Comparison of ENCODE assay signal across 25 cellular contexts in genomic region chr1:40772146-40772770, GRCh38. TPM values are rescaled to one million over a fixed set of nuclear protein-coding genes. Genes with fewer than 3 reads are reported as not detected.
DNase-seq lines count a peak whose midpoint lies in the region; ATAC-seq and TF ChIP-seq lines count a peak whose summit lies in the region.
"Had no signal": no experiment of that assay in that cellular context is flagged by ENCODE, and none has a peak within 500 bp of the region (broad histone marks: within the 10 kb centered on the region; RNA-seq: fewer than 3 reads in every experiment).

No MANE protein-coding gene starts in this region.

- dilution Hi-C loops in IMR-90 (cut with HindIII; ENCODE audit: low sequenced_read_pairs, unreplicated experiment), result no loop called here

- no peaks in the 10 kb centered on the region for H4K20me1 ChIP-seq in IMR-90 (ENCODE audit: insufficient read depth, low read length)

- peaks cover 0 to 8% of the 10 kb centered on the region in 2 donors for H3K9me3 Mint-ChIP-seq in activated naive CD4-positive, alpha-beta T cell treated with anti-CD3 and anti-CD28 coated beads, Interleukin-2, amount 50 U/mL, for 72 hours
- no peaks in the 10 kb centered on the region for H3K9me3 Mint-ChIP-seq in activated T-helper 17 cell treated with anti-CD3 and anti-CD28 coated beads, Interleukin-2, amount 50 U/mL, for 72 hours

- no peak overlapping the region for H2BK20ac ChIP-seq in IMR-90 (ENCODE audit: low read depth, low read length)

- TF ChIP-seq POLR2A in IMR-90 (IDR thresholded peaks at IDR 0.05; ENCODE audit: low read depth, low read length), result no peak

- H3K4me3 ChIP-seq in IMR-90 (ENCODE audit: insufficient read depth, low read depth, low read length), result no peak overlapping the region
- H3K4me3 ChIP-seq: smooth muscle cell, tibial artery had no signal

- no TSS peak for BruUV-seq in IMR-90 (replicated peaks; lab: Mats Ljungman, UMichigan)

- H3K4me1 ChIP-seq in IMR-90 (ENCODE audit: control insufficient read depth, insufficient read depth, low read length), result peaks cover 3% of the 10 kb centered on the region; the same call in 1 of the 2 replicates

- H3K23ac ChIP-seq in IMR-90 (ENCODE audit: low read depth, low read length), result no peak overlapping the region

- peaks cover 9% of the 10 kb centered on the region for H3K4me1 Mint-ChIP-seq in activated T-helper 17 cell treated with anti-CD3 and anti-CD28 coated beads, Interleukin-2, amount 50 U/mL, for 72 hours

- no peak overlapping the region for H4K91ac ChIP-seq in IMR-90 (ENCODE audit: insufficient read depth, low read depth, low read length)

- no peak overlapping the region for H2AK9ac ChIP-seq in IMR-90 (replicated peaks; ENCODE audit: low read depth, low read length, poor library complexity)

- peaks cover 3% of the 10 kb centered on the region; the same call in 1 of the 2 replicates for H3K9me3 ChIP-seq in IMR-90 (ENCODE audit: control insufficient read depth, insufficient read depth, low read length)
- H3K9me3 ChIP-seq: tibial artery had no signal

- no peak overlapping the region for H3K27ac ChIP-seq in IMR-90 (ENCODE audit: insufficient read depth, low read length)
- H3K27ac ChIP-seq: C4-2B, tibial artery had no signal

- no peak overlapping the region for H3K4ac ChIP-seq in IMR-90 (ENCODE audit: low read depth, low read length)

- in situ Hi-C loops in IMR-90 (cut with MboI; ENCODE audit: low sequenced_read_pairs), result no loop called here

- H3K27me3 Mint-ChIP-seq in activated T-helper 17 cell treated with anti-CD3 and anti-CD28 coated beads, Interleukin-2, amount 50 U/mL, for 72 hours, result no peaks in the 10 kb centered on the region
- H3K27me3 Mint-ChIP-seq: memory B cell had no signal

- POLR2A ChIA-PET in IMR-90 (lab: Charles Lee; ENCODE audit: unreplicated experiment), result interaction anchor here (0.7 kb wide), 1 partner anchor 65 kb away, joined by 3 read pairs; no protein-coding TSS in a partner anchor

- no peak overlapping the region for H4K8ac ChIP-seq in IMR-90 (ENCODE audit: low read depth in 2 of 2, low read length in 2 of 2)

- H3K36me3 Mint-ChIP-seq in activated naive CD4-positive, alpha-beta T cell treated with anti-CD3 and anti-CD28 coated beads, Interleukin-2, amount 50 U/mL, for 72 hours, result peaks cover 7 to 19% of the 10 kb centered on the region in 2 donors
- H3K36me3 Mint-ChIP-seq in activated T-helper 17 cell treated with anti-CD3 and anti-CD28 coated beads, Interleukin-2, amount 50 U/mL, for 72 hours (ENCODE audit: low read depth), result peaks cover 66% of the 10 kb centered on the region

- peaks cover 31% of the 10 kb centered on the region for H3K36me3 ChIP-seq in IMR-90 (ENCODE audit: control insufficient read depth, insufficient read depth, low read length)

- H2BK120ac ChIP-seq in IMR-90 (ENCODE audit: low read depth, low read length), result no peak overlapping the region

- CTCF ChIA-PET in IMR-90 (lab: Yijun Ruan, JAX), result interaction anchor here (0.7 to 1.2 kb wide), 2 partner anchors 11 to 231 kb away, joined by 3 read pairs; no protein-coding TSS in a partner anchor

- no peak for TF ChIP-seq RAD21 in IMR-90 (IDR thresholded peaks at IDR 0.05; ENCODE audit: low read length)

- H3K9ac ChIP-seq in IMR-90 (ENCODE audit: low read depth, low read length), result no peak overlapping the region

- 0 out of 4 replicates have a peak, but pooled peaks cover 0 to 4% of the 10 kb centered on the region in 2 experiments for H3K79me1 ChIP-seq in IMR-90 (ENCODE audit: low read depth in 1 of 2, low read length in 2 of 2)

- H3K9me1 ChIP-seq in IMR-90 (ENCODE audit: insufficient read depth, low read length), result peaks cover 12% of the 10 kb centered on the region; the same call in 1 of the 2 replicates

- no peak overlapping the region for H3K4me3 Mint-ChIP-seq in activated T-helper 17 cell treated with anti-CD3 and anti-CD28 coated beads, Interleukin-2, amount 50 U/mL, for 72 hours
- H3K4me3 Mint-ChIP-seq: memory B cell had no signal

- H4K5ac ChIP-seq in IMR-90 (ENCODE audit: low read depth, low read length), result no peak overlapping the region

- H3K27ac Mint-ChIP-seq in activated naive CD4-positive, alpha-beta T cell treated with anti-CD3 and anti-CD28 coated beads, Interleukin-2, amount 50 U/mL, for 72 hours, result peak overlapping the region; percentile 22 to 83
- peak overlapping the region; percentile 58 for H3K27ac Mint-ChIP-seq in activated T-helper 17 cell treated with anti-CD3 and anti-CD28 coated beads, Interleukin-2, amount 50 U/mL, for 72 hours
- H3K27ac Mint-ChIP-seq: memory B cell had no signal

- intact Hi-C loops in IMR-90 (cut with micrococcal nuclease), result loop anchor here (5.0 kb wide), 1 partner anchor 180 kb away; no protein-coding TSS in a partner anchor

- no peak overlapping the region for H3K18ac ChIP-seq in IMR-90 (ENCODE audit: low read depth, low read length)

- no peak overlapping the region for H3K56ac ChIP-seq in IMR-90 (ENCODE audit: extremely low read depth, insufficient read depth, low read length)

- no peak overlapping the region for H2BK5ac ChIP-seq in IMR-90 (ENCODE audit: low read depth, low read length, poor library complexity, severe bottlenecking)

- no peak for DNase-seq in activated naive CD4-positive, alpha-beta T cell treated with anti-CD3 and anti-CD28 coated beads, Interleukin-2, amount 50 U/mL, for 72 hours (ENCODE audit: low spot score in 2 of 2)
- no peak for DNase-seq in activated naive CD4-positive, alpha-beta T cell treated with anti-CD3 and anti-CD28 coated beads, Interleukin-2, amount 50 U/mL, for 16 hours
- DNase-seq in IMR-90 (no peak), kidney tubule cell (ENCODE audit: low spot score) (peak; percentile 59)
- no peak for DNase-seq in effector CD8-positive, alpha-beta T cell (lab: John Stamatoyannopoulos, UW)
- DNase-seq: activated CD4-positive, alpha-beta T cell treated with anti-CD3 and anti-CD28 coated beads for 1 hour; activated effector memory CD4-positive, alpha-beta T cell treated with Interleukin-2 at 50 U/mL for 16 hours; aorta; effector memory CD4-positive, alpha-beta T cell; Kasumi-1; NCI-H187; NCI-H2227 treated with DMSO at 0.1 percent for 48 hours; NCI-H82; SHP77; stimulated activated CD4-positive, alpha-beta T cell treated with anti-CD3 and anti-CD28 coated beads, Interleukin-4, amount 100 ng/mL, for 1 hour; stimulated activated naive CD8-positive, alpha-beta T cell treated with anti-CD3 and anti-CD28 coated beads, Interleukin-15, Interleukin-2, amounts not matched to agents 100 U/mL and 50 U/mL, for 24 hours; tibial artery had no signal

- H2AFZ ChIP-seq in IMR-90 (replicated peaks; ENCODE audit: low read length, poor library complexity), result no peak overlapping the region

- no peak overlapping the region for H2BK15ac ChIP-seq in IMR-90 (ENCODE audit: low read depth, low read length)

- WGBS in IMR-90 (ENCODE audit: extremely low coverage in 2 of 2, insufficient read length in 1 of 2), 2 experiments, result 71% methylated on average over 1 of the region's 2 CpGs; no CpG with 5 or more reads in 1 of the 2 experiments

- TF ChIP-seq CTCF in IMR-90 (conservative IDR thresholded peaks at IDR 0.05; ENCODE audit: low read depth, low read length), result no peak

- no peaks in the 10 kb centered on the region for H3K27me3 ChIP-seq in IMR-90 (ENCODE audit: control insufficient read depth, insufficient read depth, low read length)
- H3K27me3 ChIP-seq: tibial artery had no signal

- no peak overlapping the region for H2AK5ac ChIP-seq in IMR-90 (ENCODE audit: low read depth, low read length)

- ATAC-seq in activated naive CD4-positive, alpha-beta T cell treated with anti-CD3 and anti-CD28 coated beads, Interleukin-2, amount 50 U/mL, for 72 hours, result no peak
- ATAC-seq in IMR-90 (ENCODE audit: low read depth), result peak; percentile 31
- no peak for ATAC-seq in activated T-helper 17 cell treated with anti-CD3 and anti-CD28 coated beads, Interleukin-2, amount 50 U/mL, for 72 hours (replicated peaks)
- no peak for ATAC-seq in HG03342 (IDR thresholded peaks at IDR 0.05; ENCODE audit: unreplicated experiment)
- no peak for ATAC-seq in GM18867 (IDR thresholded peaks at IDR 0.05; ENCODE audit: unreplicated experiment)
- ATAC-seq: esophagus mucosa; stimulated activated naive CD8-positive, alpha-beta T cell treated with anti-CD3 and anti-CD28 coated beads, Interleukin-15, Interleukin-2, amounts not matched to agents 100 U/mL and 50 U/mL, for 24 hours had no signal

- H3K4me2 ChIP-seq in IMR-90 (ENCODE audit: low read depth, low read length), result no peak overlapping the region
- H3K4me2 ChIP-seq: smooth muscle cell had no signal

- H3K14ac ChIP-seq in IMR-90 (replicated peaks; ENCODE audit: low read depth, low read length), result no peak overlapping the region

TF ChIP-seq in IMR-90, 13 proteins besides CTCF, POLR2A, EP300 and RAD21 (continues in another document):
- TF ChIP-seq RCOR1 (IDR thresholded peaks at IDR 0.05; ENCODE audit: insufficient replicate concordance, low read length), result no peak
- no peak for TF ChIP-seq FOS (IDR thresholded peaks at IDR 0.05; ENCODE audit: low read depth, low read length)
- no peak for TF ChIP-seq CHD1 (IDR thresholded peaks at IDR 0.05; ENCODE audit: low read depth, low read length)
- TF ChIP-seq, protein P1, sequence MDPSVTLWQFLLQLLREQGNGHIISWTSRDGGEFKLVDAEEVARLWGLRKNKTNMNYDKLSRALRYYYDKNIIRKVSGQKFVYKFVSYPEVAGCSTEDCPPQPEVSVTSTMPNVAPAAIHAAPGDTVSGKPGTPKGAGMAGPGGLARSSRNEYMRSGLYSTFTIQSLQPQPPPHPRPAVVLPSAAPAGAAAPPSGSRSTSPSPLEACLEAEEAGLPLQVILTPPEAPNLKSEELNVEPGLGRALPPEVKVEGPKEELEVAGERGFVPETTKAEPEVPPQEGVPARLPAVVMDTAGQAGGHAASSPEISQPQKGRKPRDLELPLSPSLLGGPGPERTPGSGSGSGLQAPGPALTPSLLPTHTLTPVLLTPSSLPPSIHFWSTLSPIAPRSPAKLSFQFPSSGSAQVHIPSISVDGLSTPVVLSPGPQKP (IDR thresholded peaks at IDR 0.05; ENCODE audit: borderline replicate concordance, low read depth, low read length), result no peak
- no peak for TF ChIP-seq USF2 (IDR thresholded peaks at IDR 0.05; ENCODE audit: low read depth, low read length)

RNA-seq across cellular contexts. Expression of gene KCNQ4, which starts 11.3 kb away (rescaled TPM):
- 1 to 10 TPM in 1 of 2 donors, under 1 TPM in 1; 0.73 to 1.5 TPM for total RNA-seq in activated naive CD4-positive, alpha-beta T cell treated with anti-CD3 and anti-CD28 coated beads, Interleukin-2, amount 50 U/mL, for 72 hours
- not detected in 2 replicates for total RNA-seq in IMR-90 (2012; rRNA removed)
- polyA plus RNA-seq in IMR-90 (2012; rRNA removed), result 0.07 and 0.09 TPM in 2 replicates
- 0.01 and 0.04 TPM in 2 replicates for polyA plus RNA-seq in IMR-90 (2012; cell fraction: cytosol; rRNA removed)
- 0.33 and 0.48 TPM in 2 replicates for polyA plus RNA-seq in IMR-90 (2012; cell fraction: nucleus; rRNA removed; ENCODE audit: low replicate concordance)
- 1 to 10 TPM in 1 of 2 donors, under 1 TPM in 1; 0.45 to 1.5 TPM for total RNA-seq in activated T-helper 17 cell treated with anti-CD3 and anti-CD28 coated beads, Interleukin-2, amount 50 U/mL, for 72 hours
- total RNA-seq: smooth muscle cell had no signal
- polyA plus RNA-seq: AG04450 had no signal
